13 cellular contexts compared by ENCODE assay signal in genomic region chr13:102812616-102813287, GRCh38. TPM values are rescaled to one million over a fixed set of nuclear protein-coding genes. Genes with fewer than 3 reads are reported as not detected.
DNase-seq lines count a peak whose midpoint lies in the region; ATAC-seq, FAIRE-seq and TF ChIP-seq lines count a peak whose summit lies in the region.
"Had no signal": no experiment of that assay in that cellular context is flagged by ENCODE, and none has a peak within 500 bp of the region (broad histone marks: within the 10 kb centered on the region; RNA-seq: fewer than 3 reads in every experiment).

No MANE protein-coding gene starts in this region.

- peaks cover 2% of the 10 kb centered on the region; the same call in 1 of the 2 replicates for H3K23me2 ChIP-seq in H1 (ENCODE audit: low read depth, low read length)

- H3K9ac ChIP-seq in H1 (replicated peaks in 1 of 4; ENCODE audit: extremely low read depth in 1 of 4, low read depth in 3 of 4, low read length in 3 of 4) = peak overlapping the region in 1 of 4 experiments; percentile 12; a peak in 1 of 7 replicates

- in situ Hi-C loops in GM13977 (cut with MboI; ENCODE audit: low pct_unique_long_range_greater_than_20kb, low sequenced_read_pairs, unreplicated experiment) = no loop called here

- no peak overlapping the region for H2BK5ac ChIP-seq in H1 (ENCODE audit: low read depth, low read length)

- H2BK15ac ChIP-seq in H1 (ENCODE audit: low read length) = no peak overlapping the region

- no peak for TF ChIP-seq EP300 in H1 (IDR thresholded peaks at IDR 0.05; ENCODE audit: borderline replicate concordance in 1 of 2, low read depth in 2 of 2, low read length in 2 of 2)

- TF ChIP-seq RAD21 in H1 (IDR thresholded peaks at IDR 0.05 in 1 of 2, conservative IDR thresholded peaks at IDR 0.05 in 1 of 2; ENCODE audit: low read depth in 2 of 2, low read length in 2 of 2) = no peak

- CTCF ChIA-PET in H1 (lab: Charles Lee; ENCODE audit: partially characterized antibody) = interaction anchor here (0.7 kb wide), 1 partner anchor 296 kb away, joined by 4 read pairs; no protein-coding TSS in a partner anchor

- no peak overlapping the region for H4K91ac ChIP-seq in H1 (replicated peaks; ENCODE audit: insufficient read length, low read length)

- peak; percentile 71 for ATAC-seq in GM18502 (IDR thresholded peaks at IDR 0.05; ENCODE audit: poor library complexity, unreplicated experiment)
- ATAC-seq in omental fat pad (ENCODE audit: low FRiP score) = peak; percentile 60
- ATAC-seq: right cardiac atrium had no signal

- no peak overlapping the region for H2BK20ac ChIP-seq in H1 (ENCODE audit: low read length)

- no peaks in the 10 kb centered on the region for H3K4me1 ChIP-seq in H1 (replicated peaks in 1 of 4; ENCODE audit: control insufficient read depth in 3 of 4, insufficient read depth in 4 of 4, low read length in 3 of 4)
- H3K4me1 ChIP-seq: testis had no signal

- no peak overlapping the region for H3K4me2 ChIP-seq in H1 (ENCODE audit: insufficient read depth in 1 of 2, low read depth in 2 of 2, low read length in 2 of 2)

- no peak overlapping the region for H3K4ac ChIP-seq in H1 (replicated peaks; ENCODE audit: insufficient read length, low read depth, low read length)

- H3K23ac ChIP-seq in H1 (ENCODE audit: insufficient read length) = no peak overlapping the region

- DNase-seq in LHCN-M2 (ENCODE audit: low read depth) (peak; percentile 10), H1 (ENCODE audit: low read depth in 1 of 2, low spot score in 2 of 2) (no peak), omental fat pad (ENCODE audit: low spot score) (no peak), MG63 (no peak), NCI-H1930 (lab: John Stamatoyannopoulos, UW) (no peak), GM13977 (ENCODE audit: low spot score) (no peak)
- no peak for DNase-seq in effector CD8-positive, alpha-beta T cell (lab: John Stamatoyannopoulos, UW)
- DNase-seq: activated T-cell treated with anti-CD3 and anti-CD28 coated beads, Interleukin-2, amount 50 U/mL, for 24 hours; Caco-2; NCI-H510A treated with DMSO at 0.1 percent for 48 hours; right cardiac atrium; testis had no signal

- TF ChIP-seq CTCF in H1 (IDR thresholded peaks at IDR 0.05; ENCODE audit: control extremely low read depth in 1 of 3, insufficient read depth in 1 of 3, low read depth in 1 of 3, low read length in 3 of 3) (no peak), omental fat pad (IDR thresholded peaks at IDR 0.05) (no peak), GM13977 (IDR thresholded peaks at IDR 0.05; ENCODE audit: extremely low read depth, insufficient read depth, missing control alignments) (no peak)

- H3K14ac ChIP-seq in H1 (ENCODE audit: insufficient read length) = no peak overlapping the region

- no peaks in the 10 kb centered on the region for H3K79me1 ChIP-seq in H1 (ENCODE audit: low read depth, low read length)

- H3K4me3 ChIP-seq in H1 (ENCODE audit: extremely low read depth in 1 of 4, insufficient read depth in 2 of 4, low read depth in 3 of 4, low read length in 4 of 4) (no peak overlapping the region), MG63 (no peak overlapping the region)
- H3K4me3 ChIP-seq: testis had no signal

- H3K27ac ChIP-seq in H1 (ENCODE audit: low read depth, low read length) = no peak overlapping the region
- H3K27ac ChIP-seq: testis had no signal

- no peaks in the 10 kb centered on the region for H3K79me2 ChIP-seq in H1 (ENCODE audit: control insufficient read depth in 1 of 2, insufficient read depth in 2 of 2, low read length in 2 of 2)

- H4K20me1 ChIP-seq in H1 (replicated peaks in 1 of 2; ENCODE audit: control insufficient read depth in 1 of 2, insufficient read depth in 2 of 2, low read length in 2 of 2) = no peaks in the 10 kb centered on the region

- H2AFZ ChIP-seq in H1 (ENCODE audit: low read length) = peak overlapping the region; percentile 65; the same call in 1 of the 2 replicates

- no peak for TF ChIP-seq POLR2A in H1 (IDR thresholded peaks at IDR 0.05; ENCODE audit: control extremely low read depth in 1 of 2, low read depth in 2 of 2, low read length in 2 of 2)

- H4K8ac ChIP-seq in H1 (ENCODE audit: extremely low read depth, insufficient read depth, low read length) = no peak overlapping the region; the same call in 1 of the 2 replicates

- H3K9me3 ChIP-seq in H1 (ENCODE audit: insufficient read depth in 2 of 2, low read depth in 1 of 2, low read length in 1 of 2) (no peaks in the 10 kb centered on the region), MG63 (peaks cover 24% of the 10 kb centered on the region)
- H3K9me3 ChIP-seq: Caco-2, testis had no signal

- H3K36me3 ChIP-seq in H1 (ENCODE audit: control insufficient read depth in 2 of 4, insufficient read depth in 4 of 4, low read length in 3 of 4) (no peaks in the 10 kb centered on the region), MG63 (peaks cover 64% of the 10 kb centered on the region)

- no peak overlapping the region for H2AK5ac ChIP-seq in H1 (ENCODE audit: low read depth, low read length)

- POLR2A ChIA-PET in H1 (lab: Charles Lee; ENCODE audit: partially characterized antibody) = no interaction called here

- no peak overlapping the region for H3K18ac ChIP-seq in H1 (ENCODE audit: extremely low read depth, low read length)

- H2BK12ac ChIP-seq in H1 (ENCODE audit: low read depth, low read length) = no peak overlapping the region

- no peaks in the 10 kb centered on the region for H3K27me3 ChIP-seq in H1 (replicated peaks in 1 of 4; ENCODE audit: control insufficient read depth in 3 of 4, extremely low read depth in 1 of 4, insufficient read depth in 3 of 4, low read length in 3 of 4)
- H3K27me3 ChIP-seq in MG63 = no peaks in the 10 kb centered on the region
- H3K27me3 ChIP-seq: testis had no signal

- no peak overlapping the region for H3K56ac ChIP-seq in H1 (replicated peaks; ENCODE audit: insufficient read length, low read depth, low read length)

- no peak overlapping the region for H4K5ac ChIP-seq in H1 (ENCODE audit: insufficient read length, low read depth, low read length)

- no peak for FAIRE-seq in H1 (lab: Jason Lieb, UNC)

- H2BK120ac ChIP-seq in H1 (replicated peaks; ENCODE audit: low read depth, low read length) = no peak overlapping the region

TF ChIP-seq in H1, 55 proteins besides CTCF, POLR2A, EP300 and RAD21 (continues in another document):
- TF ChIP-seq SP4 (IDR thresholded peaks at IDR 0.05; ENCODE audit: low read length) = no peak

RNA-seq across cellular contexts. Expression of gene BIVM, which starts 13.8 kb away (rescaled TPM):
- 16.8 and 19.7 TPM in 2 replicates for total RNA-seq in LHCN-M2 (2014; rRNA removed)
- polyA plus RNA-seq in LHCN-M2 (2012) = 5.3 TPM
- 5.4 and 5.5 TPM in 2 replicates for total RNA-seq in H1 (2021; fragmentation: NEBNext Ultra II Directional; extraction: Animal tissue kit (Norgen Biotek cat#: 25700))
- polyA plus RNA-seq in H1 (2011; rRNA removed) = 1.3 and 1.8 TPM in 2 replicates
- polyA plus RNA-seq in H1 (2011; cell fraction: cytosol; rRNA removed) = 2.7 TPM
- polyA plus RNA-seq in H1 (2011; cell fraction: nucleus; rRNA removed) = 1.6 TPM
- polyA plus RNA-seq in H1 (2012, experiment 1 of 2) = 2.0 to 3.8 TPM (median 2.3 TPM) in 4 replicates
- 0.31 TPM for polyA plus RNA-seq in H1 (2012, experiment 2 of 2)
- polyA plus RNA-seq in H1 (2013, experiment 1 of 2) = 5.0 TPM
- 4.7 TPM for polyA plus RNA-seq in H1 (2013, experiment 2 of 2)
- polyA minus RNA-seq in H1 (2011; rRNA and poly(A)+ RNA removed) = 0.85 and 1.4 TPM in 2 replicates
- 1.5 TPM for polyA minus RNA-seq in H1 (2011; cell fraction: cytosol; rRNA and poly(A)+ RNA removed)
- polyA minus RNA-seq in H1 (2011; cell fraction: nucleus; rRNA and poly(A)+ RNA removed) = 4.6 TPM
- 10 to 100 TPM; 12.6 to 21.4 (median 16.1) TPM for total RNA-seq in omental fat pad
- total RNA-seq in MG63 (2014; rRNA removed; shearing (Covaris generic); ENCODE audit: low replicate concordance) = 11.3 and 12.8 TPM in 2 replicates

RNA-seq across cellular contexts. Expression of gene POGLUT2, which starts 14.0 kb away (rescaled TPM):
- total RNA-seq in LHCN-M2 (2014; rRNA removed) (10.6 and 11.5 TPM in 2 replicates), omental fat pad (1 to 10 TPM; 4.2 to 6.0 (median 4.8) TPM)
- polyA plus RNA-seq in LHCN-M2 (2012) = 3.7 TPM
- total RNA-seq in H1 (2021; fragmentation: NEBNext Ultra II Directional; extraction: Animal tissue kit (Norgen Biotek cat#: 25700)) = 20.1 and 22.3 TPM in 2 replicates
- 9.4 and 9.9 TPM in 2 replicates for polyA plus RNA-seq in H1 (2011; rRNA removed)
- polyA plus RNA-seq in H1 (2011; cell fraction: cytosol; rRNA removed) = 12.3 TPM
- polyA plus RNA-seq in H1 (2011; cell fraction: nucleus; rRNA removed) = 7.0 TPM
- 12.0 to 17.6 TPM (median 12.9 TPM) in 4 replicates for polyA plus RNA-seq in H1 (2012, experiment 1 of 2)
- 5.2 TPM for polyA plus RNA-seq in H1 (2012, experiment 2 of 2)
- 30.0 TPM for polyA plus RNA-seq in H1 (2013, experiment 1 of 2)
- 34.1 TPM for polyA plus RNA-seq in H1 (2013, experiment 2 of 2)
- 6.1 and 8.0 TPM in 2 replicates for polyA minus RNA-seq in H1 (2011; rRNA and poly(A)+ RNA removed)
- polyA minus RNA-seq in H1 (2011; cell fraction: cytosol; rRNA and poly(A)+ RNA removed) = 5.1 TPM
- 8.6 TPM for polyA minus RNA-seq in H1 (2011; cell fraction: nucleus; rRNA and poly(A)+ RNA removed)
- total RNA-seq in MG63 (2014; rRNA removed; shearing (Covaris generic); ENCODE audit: low replicate concordance) = 17.5 and 18.9 TPM in 2 replicates

RNA-seq across cellular contexts. Expression of gene ERCC5, which starts 33.1 kb away (rescaled TPM):
- total RNA-seq in LHCN-M2 (2014; rRNA removed) (56.8 and 75.1 TPM in 2 replicates), omental fat pad (10 to 100 TPM; 42.5 to 81.8 (median 68.3) TPM)
- polyA plus RNA-seq in LHCN-M2 (2012) = 15.2 TPM
- 24.4 and 28.3 TPM in 2 replicates for total RNA-seq in H1 (2021; fragmentation: NEBNext Ultra II Directional; extraction: Animal tissue kit (Norgen Biotek cat#: 25700))
- 3.7 and 3.8 TPM in 2 replicates for polyA plus RNA-seq in H1 (2011; rRNA removed)
- polyA plus RNA-seq in H1 (2011; cell fraction: cytosol; rRNA removed) = 6.1 TPM
- 8.6 TPM for polyA plus RNA-seq in H1 (2011; cell fraction: nucleus; rRNA removed)
- 11.5 to 17.6 TPM (median 15.3 TPM) in 4 replicates for polyA plus RNA-seq in H1 (2012, experiment 1 of 2)
- polyA plus RNA-seq in H1 (2012, experiment 2 of 2) = 0.89 TPM
- polyA plus RNA-seq in H1 (2013, experiment 1 of 2) = 18.0 TPM
- 17.3 TPM for polyA plus RNA-seq in H1 (2013, experiment 2 of 2)
- polyA minus RNA-seq in H1 (2011; rRNA and poly(A)+ RNA removed) = 5.0 and 8.5 TPM in 2 replicates
- 6.2 TPM for polyA minus RNA-seq in H1 (2011; cell fraction: cytosol; rRNA and poly(A)+ RNA removed)
- 8.1 TPM for polyA minus RNA-seq in H1 (2011; cell fraction: nucleus; rRNA and poly(A)+ RNA removed)
- 33.2 and 89.9 TPM in 2 replicates for total RNA-seq in MG63 (2014; rRNA removed; shearing (Covaris generic); ENCODE audit: low replicate concordance)

RNA-seq across cellular contexts. Expression of gene TEX30, which starts 39.2 kb away (rescaled TPM):
- total RNA-seq in LHCN-M2 (2014; rRNA removed) = 34.6 and 36.3 TPM in 2 replicates
- 10.7 TPM for polyA plus RNA-seq in LHCN-M2 (2012)
- 8.5 and 10.3 TPM in 2 replicates for total RNA-seq in H1 (2021; fragmentation: NEBNext Ultra II Directional; extraction: Animal tissue kit (Norgen Biotek cat#: 25700))
- 2.9 and 6.5 TPM in 2 replicates for polyA plus RNA-seq in H1 (2011; rRNA removed)
- polyA plus RNA-seq in H1 (2011; cell fraction: cytosol; rRNA removed) = 7.6 TPM
- 1.7 TPM for polyA plus RNA-seq in H1 (2011; cell fraction: nucleus; rRNA removed)
- 4.8 to 8.8 TPM (median 5.4 TPM) in 4 replicates for polyA plus RNA-seq in H1 (2012, experiment 1 of 2)
- 3.3 TPM for polyA plus RNA-seq in H1 (2012, experiment 2 of 2)
- polyA plus RNA-seq in H1 (2013, experiment 1 of 2) = 5.1 TPM
- polyA plus RNA-seq in H1 (2013, experiment 2 of 2) = 4.7 TPM
- 1.5 and 2.7 TPM in 2 replicates for polyA minus RNA-seq in H1 (2011; rRNA and poly(A)+ RNA removed)
- polyA minus RNA-seq in H1 (2011; cell fraction: cytosol; rRNA and poly(A)+ RNA removed) = 2.5 TPM
- 3.5 TPM for polyA minus RNA-seq in H1 (2011; cell fraction: nucleus; rRNA and poly(A)+ RNA removed)
- 10 to 100 TPM in 2 of 4 donors, 1 to 10 TPM in 2; 9.5 to 11.4 (median 10.5) TPM for total RNA-seq in omental fat pad
- total RNA-seq in MG63 (2014; rRNA removed; shearing (Covaris generic); ENCODE audit: low replicate concordance) = 31.4 and 47.2 TPM in 2 replicates
